20 cellular contexts compared by ENCODE assay signal in genomic region chr6:167990016-167990945, GRCh38. TPM values are rescaled to one million over a fixed set of nuclear protein-coding genes. Genes with fewer than 3 reads are reported as not detected.
DNase-seq lines count a peak whose midpoint lies in the region; FAIRE-seq and TF ChIP-seq lines count a peak whose summit lies in the region.
"Had no signal": no experiment of that assay in that cellular context is flagged by ENCODE, and none has a peak within 500 bp of the region (broad histone marks: within the 10 kb centered on the region; RNA-seq: fewer than 3 reads in every experiment).

No MANE protein-coding gene starts in this region.

- H3K9me3 Mint-ChIP-seq in activated T-helper 2 cell treated with anti-CD3 and anti-CD28 coated beads, Interferon-gamma antibody, Interleukin-2, Interleukin-4, amounts not matched to agents 10 μg/mL and 5 μg/mL and 100 μg/mL, durations not matched to agents 14 hours and 24 hours and 36 hours: no peaks in the 10 kb centered on the region
- H3K9me3 Mint-ChIP-seq: CD4-positive, alpha-beta T cell had no signal

- no peak for TF ChIP-seq CTCF in lower leg skin (IDR thresholded peaks at IDR 0.05)
- TF ChIP-seq CTCF in stomach (IDR thresholded peaks at IDR 0.05): no peak

- H3K4me3 ChIP-seq in lower leg skin (ENCODE audit: low read depth, poor library complexity, severe bottlenecking) (no peak overlapping the region), stomach (no peak overlapping the region)
- H3K4me3 ChIP-seq: SJCRH30 had no signal

- no peaks in the 10 kb centered on the region for H3K36me3 ChIP-seq in stomach
- H3K36me3 ChIP-seq: BE2C, SJCRH30 had no signal

- WGBS in lower leg skin, 2 donors: 96 to 97% methylated on average over 74 to 75 of the region's 75 CpGs
- WGBS in stomach, 5 donors: 94 to 95% (median 94%) methylated on average over 74 to 75 of the region's 75 CpGs

- DNase-seq in GM12892 (ENCODE audit: insufficient read length) (no peak), ecto neural progenitor cell (ENCODE audit: low spot score) (peak; percentile 58), lower leg skin (ENCODE audit: low spot score in 2 of 2) (peak; percentile 9 to 72), posterior vena cava (ENCODE audit: low spot score) (peak; percentile 78), stomach (no peak), NCI-H1436 (lab: John Stamatoyannopoulos, UW) (no peak)
- no peak for DNase-seq in activated T-helper 2 cell treated with anti-CD3 and anti-CD28 coated beads, Interferon-gamma antibody, Interleukin-2, Interleukin-4, amounts not matched to agents 10 μg/mL and 5 μg/mL and 100 μg/mL, durations not matched to agents 14 hours and 24 hours and 36 hours (ENCODE audit: low spot score)
- DNase-seq: BE2C; CD4-positive, alpha-beta T cell; COR-L47; DMS79; GOT3; KG1; NCI-H1105; NCI-H2029 treated with DMSO at 0.1 percent for 48 hours; NCI-H226; NCI-H510A treated with DMSO at 0.1 percent for 48 hours; NCI-H82; SJCRH30 had no signal

- H3K4me1 Mint-ChIP-seq in activated T-helper 2 cell treated with anti-CD3 and anti-CD28 coated beads, Interferon-gamma antibody, Interleukin-2, Interleukin-4, amounts not matched to agents 10 μg/mL and 5 μg/mL and 100 μg/mL, durations not matched to agents 14 hours and 24 hours and 36 hours (ENCODE audit: low read depth): no peaks in the 10 kb centered on the region

- no peak overlapping the region for H3K27ac Mint-ChIP-seq in activated T-helper 2 cell treated with anti-CD3 and anti-CD28 coated beads, Interferon-gamma antibody, Interleukin-2, Interleukin-4, amounts not matched to agents 10 μg/mL and 5 μg/mL and 100 μg/mL, durations not matched to agents 14 hours and 24 hours and 36 hours
- H3K27ac Mint-ChIP-seq: CD4-positive, alpha-beta T cell had no signal

- no peaks in the 10 kb centered on the region for H3K9me3 ChIP-seq in stomach
- H3K9me3 ChIP-seq: BE2C, SJCRH30 had no signal

- intact Hi-C loops in lower leg skin (cut with DNase I; ENCODE audit: low total_unique reads) (no loop called here), posterior vena cava (cut with DNase I) (no loop called here), stomach (cut with DNase I; ENCODE audit: low total_unique reads) (no loop called here)
- intact Hi-C loops in activated T-helper 2 cell treated with anti-CD3 and anti-CD28 coated beads, Interferon-gamma antibody, Interleukin-2, Interleukin-4, amounts not matched to agents 10 μg/mL and 5 μg/mL and 100 μg/mL, durations not matched to agents 14 hours and 24 hours and 36 hours (cut with micrococcal nuclease): no loop called here

- no peak overlapping the region for H3K4me3 Mint-ChIP-seq in activated T-helper 2 cell treated with anti-CD3 and anti-CD28 coated beads, Interferon-gamma antibody, Interleukin-2, Interleukin-4, amounts not matched to agents 10 μg/mL and 5 μg/mL and 100 μg/mL, durations not matched to agents 14 hours and 24 hours and 36 hours (ENCODE audit: low read depth)
- H3K4me3 Mint-ChIP-seq: CD4-positive, alpha-beta T cell had no signal

- TF ChIP-seq POLR2A in GM12892 (IDR thresholded peaks at IDR 0.05; ENCODE audit: low read depth, low read length): no peak
- no peak for TF ChIP-seq POLR2A in lower leg skin (IDR thresholded peaks at IDR 0.05)
- TF ChIP-seq POLR2A in stomach (IDR thresholded peaks at IDR 0.05): no peak

- H3K27me3 Mint-ChIP-seq in activated T-helper 2 cell treated with anti-CD3 and anti-CD28 coated beads, Interferon-gamma antibody, Interleukin-2, Interleukin-4, amounts not matched to agents 10 μg/mL and 5 μg/mL and 100 μg/mL, durations not matched to agents 14 hours and 24 hours and 36 hours (ENCODE audit: low read depth): no peaks in the 10 kb centered on the region

- no peak overlapping the region for H3K27ac ChIP-seq in stomach
- H3K27ac ChIP-seq: SJCRH30 had no signal

- no peak for TF ChIP-seq EP300 in stomach (IDR thresholded peaks at IDR 0.05)

- FAIRE-seq in GM12892 (lab: Jason Lieb, UNC): peak; percentile 67
- FAIRE-seq: HTR-8/SVneo had no signal

- no peaks in the 10 kb centered on the region for H3K36me3 Mint-ChIP-seq in activated T-helper 2 cell treated with anti-CD3 and anti-CD28 coated beads, Interferon-gamma antibody, Interleukin-2, Interleukin-4, amounts not matched to agents 10 μg/mL and 5 μg/mL and 100 μg/mL, durations not matched to agents 14 hours and 24 hours and 36 hours (ENCODE audit: low read depth)

- H3K27me3 ChIP-seq in stomach: no peaks in the 10 kb centered on the region
- H3K27me3 ChIP-seq: BE2C, SJCRH30 had no signal

- no peaks in the 10 kb centered on the region for H3K4me1 ChIP-seq in stomach
- H3K4me1 ChIP-seq: BE2C, SJCRH30 had no signal

RNA-seq across cellular contexts. Expression of gene KIF25, which starts 7.2 kb away (rescaled TPM):
- not detected for polyA plus RNA-seq in GM12892 (2012; ENCODE audit: missing spikeins)
- total RNA-seq in lower leg skin: under 1 TPM in 2 of 4 donors, not detected in 2; 0.29 to 0.86 TPM
- total RNA-seq in posterior vena cava: not detected
- not detected in 2 replicates for total RNA-seq in activated T-helper 2 cell treated with anti-CD3 and anti-CD28 coated beads, Interferon-gamma antibody, Interleukin-2, Interleukin-4, amounts not matched to agents 10 μg/mL and 5 μg/mL and 100 μg/mL, durations not matched to agents 14 hours and 24 hours and 36 hours
- under 1 TPM in 1 of 5 donors, not detected in 4; 0.37 TPM for total RNA-seq in stomach
- under 1 TPM in 2 of 3 donors, not detected in 1; 0.31 to 0.33 TPM for polyA plus RNA-seq in stomach
- total RNA-seq: CD4-positive, alpha-beta T cell had no signal

Comparison
In these comparisons a context has a peak if more than half of its experiments do, and no peak if none do; other contexts are left out.
1. DNase-seq: peak in ecto neural progenitor cell (single experiment), lower leg skin (2 of 2) and posterior vena cava (single experiment); none in GM12892 (single experiment), activated T-helper 2 cell treated with anti-CD3 and anti-CD28 coated beads, Interferon-gamma antibody, Interleukin-2, Interleukin-4, amounts not matched to agents 10 μg/mL and 5 μg/mL and 100 μg/mL, durations not matched to agents 14 hours and 24 hours and 36 hours (single experiment), stomach (single experiment) and NCI-H1436 (single experiment).